15 cellular contexts compared by ENCODE assay signal in genomic region chr5:115494570-115495289, GRCh38. TPM values are rescaled to one million over a fixed set of nuclear protein-coding genes. Genes with fewer than 3 reads are reported as not detected.
A peak's percentile ranks its signal among the peaks of the same experiment; 100 is the strongest.
DNase-seq lines count a peak whose midpoint lies in the region; ATAC-seq and TF ChIP-seq lines count a peak whose summit lies in the region.
"Had no signal": no experiment of that assay in that cellular context is flagged by ENCODE, and none has a peak within 500 bp of the region (broad histone marks: within the 10 kb centered on the region; RNA-seq: fewer than 3 reads in every experiment).

No MANE protein-coding gene starts in this region.

- H3K9ac ChIP-seq in H9 (ENCODE audit: extremely low read depth, insufficient read length, low read length) = no peak overlapping the region
- H3K9ac ChIP-seq in GM23248 = no peak overlapping the region

- H4K8ac ChIP-seq in H9 (replicated peaks; ENCODE audit: insufficient read length, low read depth, low read length) = no peak overlapping the region

- H3K27me3 ChIP-seq in H9 (ENCODE audit: insufficient read depth, low read length) (no peaks in the 10 kb centered on the region), GM23248 (replicated peaks; ENCODE audit: insufficient read depth) (no peaks in the 10 kb centered on the region)

- H3K9me3 ChIP-seq in H9 (ENCODE audit: control insufficient read depth, low read depth, low read length) = no peaks in the 10 kb centered on the region
- no peaks in the 10 kb centered on the region for H3K9me3 ChIP-seq in GM23248 (ENCODE audit: low read depth)

- no peaks in the 10 kb centered on the region for H3K36me3 ChIP-seq in GM23248 (ENCODE audit: low read depth)

- no peaks in the 10 kb centered on the region for H3K9me2 ChIP-seq in GM23248 (ENCODE audit: insufficient read depth)

- no peak overlapping the region for H3K27ac ChIP-seq in H9 (ENCODE audit: insufficient read length, low read depth, low read length)
- H3K27ac ChIP-seq in GM23248 = no peak overlapping the region

- no peaks in the 10 kb centered on the region; the same call in 1 of the 2 replicates for H3K27me3 Mint-ChIP-seq in H9 (ENCODE audit: low read depth)

- H3T11ph ChIP-seq in H9 (ENCODE audit: low read length) = no peak overlapping the region

- H2AK5ac ChIP-seq in H9 (ENCODE audit: insufficient read length, low read length) = no peak overlapping the region

- H3K14ac ChIP-seq in H9 (ENCODE audit: insufficient read depth, low read length) = no peak overlapping the region

- no peak overlapping the region for H2BK120ac ChIP-seq in H9 (ENCODE audit: low read depth, low read length, poor library complexity, severe bottlenecking)

- H3K23ac ChIP-seq in H9 (ENCODE audit: insufficient read length, low read depth, low read length) = no peak overlapping the region

- H3K18ac ChIP-seq in H9 (ENCODE audit: insufficient read length, low read depth, low read length) = no peak overlapping the region

- no peaks in the 10 kb centered on the region for H3F3A ChIP-seq in GM23248 (ENCODE audit: insufficient read depth)

- DNase-seq in amniotic epithelial cell (ENCODE audit: low read depth) = peak; percentile 5
- DNase-seq in retinal pigment epithelial cell (ENCODE audit: low read depth) = peak; percentile 43
- DNase-seq in H9 = no peak
- no peak for DNase-seq in GM23248
- no peak for DNase-seq in cerebellar nuclear complex (lab: John Stamatoyannopoulos, UW)
- DNase-seq: activated B cell treated with CpG ODN at 0.5 μM for 24 hours; activated T-cell treated with anti-CD3 and anti-CD28 coated beads, Interleukin-2, amount 50 U/mL, for 72 hours; DMS53; kidney; NCI-H345; SHP77; stimulated activated naive CD4-positive, alpha-beta T cell treated with Interleukin-2 at 50 U/mL for 16 hours had no signal

- no peak overlapping the region for H2BK5ac ChIP-seq in H9 (ENCODE audit: insufficient read length, low read length)

- no peak overlapping the region for H2BK20ac ChIP-seq in H9 (ENCODE audit: low read depth, low read length, poor library complexity, severe bottlenecking)

- H2BK15ac ChIP-seq in H9 (ENCODE audit: low read depth, low read length) = no peak overlapping the region

- H2AFZ ChIP-seq in H9 (ENCODE audit: low read length) = no peak overlapping the region
- H2AFZ ChIP-seq in GM23248 = no peak overlapping the region

- H3K79me1 ChIP-seq in H9 (ENCODE audit: insufficient read depth, low read depth, low read length, poor library complexity, severe bottlenecking) = no peaks in the 10 kb centered on the region

- no peak overlapping the region for H4K91ac ChIP-seq in H9 (ENCODE audit: insufficient read length, low read depth, low read length)

- H3K4me2 ChIP-seq in H9 (ENCODE audit: insufficient read depth, insufficient read length, low read length) (no peak overlapping the region), GM23248 (ENCODE audit: unreplicated experiment) (no peak overlapping the region)

- H3K36me3 Mint-ChIP-seq in H9 (ENCODE audit: insufficient read depth in 1 of 3, low read depth in 3 of 3) = peaks cover 0 to 2% (median 1%) of the 10 kb centered on the region in 3 experiments; a peak in 2 of 7 replicates

- ATAC-seq in GM18861 (IDR thresholded peaks at IDR 0.05; ENCODE audit: unreplicated experiment) (peak; percentile 39), HG02642 (IDR thresholded peaks at IDR 0.05; ENCODE audit: poor library complexity, unreplicated experiment) (peak; percentile 68), GM21447 (IDR thresholded peaks at IDR 0.05; ENCODE audit: unreplicated experiment) (no peak)
- ATAC-seq: activated T-cell treated with anti-CD3 and anti-CD28 coated beads, Interleukin-2, amount 50 U/mL, for 72 hours had no signal

- no peaks in the 10 kb centered on the region for H3K23me2 ChIP-seq in H9 (ENCODE audit: insufficient read length, low read depth, low read length, poor library complexity, severe bottlenecking)

- no peaks in the 10 kb centered on the region for H3K79me2 ChIP-seq in H9 (ENCODE audit: insufficient read depth, low read length)
- no peaks in the 10 kb centered on the region for H3K79me2 ChIP-seq in GM23248 (ENCODE audit: insufficient read depth)

- no peaks in the 10 kb centered on the region for H4K20me1 ChIP-seq in H9 (ENCODE audit: control insufficient read depth, insufficient read depth, insufficient read length)
- H4K20me1 ChIP-seq in GM23248 (ENCODE audit: insufficient read depth) = no peaks in the 10 kb centered on the region

- no CpG with 5 or more reads among the region's 6 CpGs for WGBS in H9 (ENCODE audit: extremely low coverage, insufficient read length, low lambda C conversion rate)
- WGBS in GM23248 (ENCODE audit: low coverage in 1 of 2, low lambda C conversion rate in 2 of 2, missing lambda C conversion rate in 2 of 2), 2 experiments = 51 to 65% methylated on average over 6 of the region's 6 CpGs

- H4K5ac ChIP-seq in H9 (ENCODE audit: insufficient read length, low read depth, low read length) = no peak overlapping the region

- no peak overlapping the region for H2BK12ac ChIP-seq in H9 (ENCODE audit: insufficient read length, low read depth, low read length)

- H3K4me3 Mint-ChIP-seq in H9 = no peak overlapping the region
- H3K4me3 Mint-ChIP-seq: activated B cell treated with CpG ODN at 0.5 μM for 24 hours; activated T-cell treated with anti-CD3 and anti-CD28 coated beads, Interleukin-2, amount 50 U/mL, for 72 hours had no signal

- in situ Hi-C loops in GM23248 (cut with MboI) = no loop called here

- H3K56ac ChIP-seq in H9 (ENCODE audit: insufficient read length, low read depth, low read length) = no peak overlapping the region

- no peak overlapping the region for H3K4me3 ChIP-seq in retinal pigment epithelial cell (ENCODE audit: low read length)
- H3K4me3 ChIP-seq in GM23248 = no peak overlapping the region

- peak overlapping the region in 1 of 3 experiments; percentile 15; a peak in 1 of 7 replicates for H3K27ac Mint-ChIP-seq in H9
- H3K27ac Mint-ChIP-seq: activated B cell treated with CpG ODN at 0.5 μM for 24 hours; activated T-cell treated with anti-CD3 and anti-CD28 coated beads, Interleukin-2, amount 50 U/mL, for 72 hours had no signal

- peaks cover 0 to 2% of the 10 kb centered on the region in 2 experiments; a peak in 2 of 5 replicates for H3K9me3 Mint-ChIP-seq in H9
- H3K9me3 Mint-ChIP-seq: activated T-cell treated with anti-CD3 and anti-CD28 coated beads, Interleukin-2, amount 50 U/mL, for 72 hours had no signal

- H3K4ac ChIP-seq in H9 (ENCODE audit: low read depth, low read length) = no peak overlapping the region

- H3K4me1 ChIP-seq in H9 (ENCODE audit: insufficient read depth, low read length) = 0 out of 2 replicates have a peak, but pooled peaks cover 2% of the 10 kb centered on the region
- no peaks in the 10 kb centered on the region for H3K4me1 ChIP-seq in GM23248 (ENCODE audit: insufficient read depth)

- peaks cover 10% of the 10 kb centered on the region in 2 experiments for H3K4me1 Mint-ChIP-seq in H9
- H3K4me1 Mint-ChIP-seq: activated B cell treated with CpG ODN at 0.5 μM for 24 hours had no signal

- TF ChIP-seq CTCF in retinal pigment epithelial cell (conservative IDR thresholded peaks at IDR 0.05; ENCODE audit: low read depth, low read length) = no peak
- no peak for TF ChIP-seq CTCF in H9 (conservative IDR thresholded peaks at IDR 0.05)

RNA-seq across cellular contexts. Expression of gene FEM1C, which starts 49.8 kb away (rescaled TPM):
- total RNA-seq in H9 (2021) = 15.2 and 16.1 TPM in 2 replicates
- 16.5 and 18.3 TPM in 2 replicates for total RNA-seq in GM23248 (2014; rRNA removed; shearing (Covaris generic))
- polyA plus RNA-seq in GM23248 (2016; fragmentation: Nextera tagmentation; extraction: Ambion mirVana) = 11.2 and 12.0 TPM in 2 replicates

Comparison
In these comparisons a context has a peak if more than half of its experiments do, and no peak if none do; other contexts are left out.
1. DNase-seq: peak in amniotic epithelial cell (single experiment) and retinal pigment epithelial cell (single experiment); none in H9 (single experiment), GM23248 (single experiment) and cerebellar nuclear complex (0 of 2).